ENCODE assay signal across 24 cellular contexts in the genomic region with DNA sequence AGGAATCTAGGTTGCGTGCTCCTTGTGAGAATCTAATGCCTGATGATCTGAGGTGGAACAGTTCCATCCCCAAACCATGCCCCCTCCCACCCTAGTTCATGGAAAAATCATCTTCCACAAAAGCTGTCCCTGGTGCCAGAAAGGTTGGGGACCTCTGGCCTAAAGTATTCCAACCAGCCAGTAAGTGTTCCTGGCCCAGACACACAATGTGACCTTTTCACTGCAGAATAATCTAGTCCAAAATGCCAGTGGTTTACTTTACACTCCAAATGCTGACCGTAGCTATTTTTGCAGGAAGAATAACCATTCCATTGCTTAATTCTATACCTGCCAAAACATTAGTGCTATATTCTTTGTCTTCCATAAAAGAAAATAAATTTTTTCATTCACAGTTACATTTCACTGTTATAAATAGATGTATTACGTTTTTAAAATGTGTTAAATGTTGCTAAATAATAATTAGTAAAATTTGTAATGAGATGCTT. TPM values are rescaled to one million over a fixed set of nuclear protein-coding genes. Genes with fewer than 3 reads are reported as not detected.
"Had no signal": no experiment of that assay in that cellular context is flagged by ENCODE, and none has a peak within 500 bp of the region (broad histone marks: within the 10 kb centered on the region; RNA-seq: fewer than 3 reads in every experiment).

No MANE protein-coding gene starts in this region.

- H2AFZ ChIP-seq: PC-9 had no signal

- H3K4me1 Mint-ChIP-seq: activated CD4-positive, alpha-beta memory T cell treated with anti-CD3 and anti-CD28 coated beads, Interleukin-2, amount 10 ng/mL, durations not matched to agents 7 days and 5 days; activated CD4-positive, alpha-beta T cell treated with anti-CD3 and anti-CD28 coated beads for 36 hours; activated naive CD8-positive, alpha-beta T cell treated with anti-CD3 and anti-CD28 coated beads for 36 hours; activated T-helper 17 cell treated with anti-CD3 and anti-CD28 coated beads, Interleukin-2, amount 50 U/mL, for 72 hours had no signal

- H3K4me3 Mint-ChIP-seq: activated CD4-positive, alpha-beta memory T cell treated with anti-CD3 and anti-CD28 coated beads, Interleukin-2, amount 10 ng/mL, durations not matched to agents 7 days and 5 days; activated CD4-positive, alpha-beta T cell treated with anti-CD3 and anti-CD28 coated beads for 36 hours; activated naive CD4-positive, alpha-beta T cell treated with anti-CD3 and anti-CD28 coated beads, Interleukin-2, amount 10 ng/mL, durations not matched to agents 7 days and 5 days; activated naive CD8-positive, alpha-beta T cell treated with anti-CD3 and anti-CD28 coated beads for 36 hours; activated T-helper 17 cell treated with anti-CD3 and anti-CD28 coated beads, Interleukin-2, amount 50 U/mL, for 72 hours had no signal

- H3K4me3 ChIP-seq: PC-9 had no signal

- H3K27ac Mint-ChIP-seq: activated CD4-positive, alpha-beta memory T cell treated with anti-CD3 and anti-CD28 coated beads, Interleukin-2, amount 10 ng/mL, durations not matched to agents 7 days and 5 days; activated CD4-positive, alpha-beta T cell treated with anti-CD3 and anti-CD28 coated beads for 36 hours; activated naive CD4-positive, alpha-beta T cell treated with anti-CD3 and anti-CD28 coated beads, Interleukin-2, amount 10 ng/mL, durations not matched to agents 7 days and 5 days; activated naive CD8-positive, alpha-beta T cell treated with anti-CD3 and anti-CD28 coated beads for 36 hours; activated T-helper 17 cell treated with anti-CD3 and anti-CD28 coated beads, Interleukin-2, amount 50 U/mL, for 72 hours had no signal

- H3K27ac ChIP-seq: PC-9, WERI-Rb-1 had no signal

- FAIRE-seq: colon, TTC549 had no signal

- H3K36me3 Mint-ChIP-seq: activated naive CD4-positive, alpha-beta T cell treated with anti-CD3 and anti-CD28 coated beads, Interleukin-2, amount 10 ng/mL, durations not matched to agents 7 days and 5 days; activated naive CD8-positive, alpha-beta T cell treated with anti-CD3 and anti-CD28 coated beads for 36 hours had no signal

- H3K36me3 ChIP-seq: WERI-Rb-1 had no signal

- H3K4me2 ChIP-seq: PC-9 had no signal

- DNase-seq: activated CD4-positive, alpha-beta memory T cell treated with anti-CD3 and anti-CD28 coated beads, Interleukin-2, amount 10 ng/mL, durations not matched to agents 7 days and 5 days; activated CD4-positive, alpha-beta T cell treated with anti-CD3 and anti-CD28 coated beads for 36 hours; activated CD4-positive, alpha-beta T cell treated with anti-CD3 and anti-CD28 coated beads, Interleukin-2, amount 50 U/mL, for 1 hour; activated gamma-delta T cell treated with Interleukin-2 at 50 U/mL for 16 hours; activated naive CD4-positive, alpha-beta T cell treated with anti-CD3 and anti-CD28 coated beads, Interleukin-2, amount 10 ng/mL, durations not matched to agents 7 days and 5 days; activated naive CD8-positive, alpha-beta T cell treated with anti-CD3 and anti-CD28 coated beads for 36 hours; activated T-cell treated with anti-CD3 and anti-CD28 coated beads for 4 hours; activated T-cell treated with anti-CD3 and anti-CD28 coated beads, Interleukin-2, amount 50 U/mL, for 48 hours; cerebellar nuclear complex; Kasumi-1; NCI-H1048; NCI-H146; NCI-H187 treated with DMSO at 0.1 percent for 48 hours; NCI-H2081 treated with DMSO at 0.1 percent for 48 hours; NCI-H2171 treated with DMSO at 0.1 percent for 48 hours; NCI-H510A treated with DMSO at 0.1 percent for 48 hours; SIG-M5; T-helper 2 cell; T1000; WERI-Rb-1 had no signal

- H3K9me3 Mint-ChIP-seq: activated CD4-positive, alpha-beta memory T cell treated with anti-CD3 and anti-CD28 coated beads, Interleukin-2, amount 10 ng/mL, durations not matched to agents 7 days and 5 days; activated naive CD4-positive, alpha-beta T cell treated with anti-CD3 and anti-CD28 coated beads, Interleukin-2, amount 10 ng/mL, durations not matched to agents 7 days and 5 days; activated naive CD8-positive, alpha-beta T cell treated with anti-CD3 and anti-CD28 coated beads for 36 hours; activated T-helper 17 cell treated with anti-CD3 and anti-CD28 coated beads, Interleukin-2, amount 50 U/mL, for 72 hours had no signal

- ATAC-seq: activated CD4-positive, alpha-beta T cell treated with anti-CD3 and anti-CD28 coated beads for 36 hours; activated T-helper 17 cell treated with anti-CD3 and anti-CD28 coated beads, Interleukin-2, amount 50 U/mL, for 72 hours had no signal

RNA-seq across cellular contexts. Expression of gene CNNM1, which starts 10.4 kb away (rescaled TPM):
- total RNA-seq: PC-9 had no signal
